In genomic region chr6:85672623-85673022, GRCh38 we compare ENCODE assay signal across 18 cellular contexts. TPM values are rescaled to one million over a fixed set of nuclear protein-coding genes. Genes with fewer than 3 reads are reported as not detected.
A peak's percentile ranks its signal among the peaks of the same experiment; 100 is the strongest.
DNase-seq lines count a peak whose midpoint lies in the region; ATAC-seq and TF ChIP-seq lines count a peak whose summit lies in the region.
"Had no signal": no experiment of that assay in that cellular context is flagged by ENCODE, and none has a peak within 500 bp of the region (broad histone marks: within the 10 kb centered on the region; RNA-seq: fewer than 3 reads in every experiment).

No MANE protein-coding gene starts in this region.

- H3K4me3 Mint-ChIP-seq in CD4-positive, alpha-beta T cell, result no peak overlapping the region
- no peak overlapping the region for H3K4me3 Mint-ChIP-seq in immature natural killer cell
- H3K4me3 Mint-ChIP-seq: dendritic cell treated with granulocyte-macrophage colony-stimulating factor and Interleukin-4, amounts not matched to agents 40 ng/mL and 50 ng/mL, for 4 days; stimulated activated memory B cell treated with anti-CD40 and anti-IgM and Interleukin-4, amounts not matched to agents 10 μg/mL and 1 μg/mL and 100 μg/mL, for 72 hours had no signal

- DNase-seq in CD4-positive, alpha-beta T cell, result no peak
- peak; percentile 23 for DNase-seq in ELR (ENCODE audit: low read depth)
- DNase-seq in immature natural killer cell, result no peak
- no peak for DNase-seq in NOMO-1 (lab: John Stamatoyannopoulos, UW; ENCODE audit: unreplicated experiment in 2 of 2)
- DNase-seq in cardiac septum (ENCODE audit: low spot score), result no peak
- DNase-seq: aorta, MM.1S, NCI-H2171 treated with DMSO at 0.1 percent for 48 hours, right cardiac atrium had no signal

- no peaks in the 10 kb centered on the region for H3K9me3 ChIP-seq in CD4-positive, alpha-beta T cell (ENCODE audit: control insufficient read depth, low read length)
- H3K9me3 ChIP-seq: BLaER1, vagina had no signal

- intact Hi-C loops in CD4-positive, alpha-beta T cell (cut with DNase I, micrococcal nuclease), result loop anchor here (5.0 to 10.0 kb wide), 3 partner anchors 48 to 318 kb away; no protein-coding TSS in a partner anchor
- intact Hi-C loops in cardiac septum (cut with DNase I), result no loop called here

- no peak overlapping the region for H3K27ac ChIP-seq in CD4-positive, alpha-beta T cell (ENCODE audit: low read depth, low read length)
- H3K27ac ChIP-seq: BLaER1, vagina, VCaP had no signal

- H3K27ac Mint-ChIP-seq in CD4-positive, alpha-beta T cell, result peak overlapping the region; percentile 97
- H3K27ac Mint-ChIP-seq in immature natural killer cell, result peak overlapping the region in 4 of 6 donors; percentile 1 to 45 (median 38)
- H3K27ac Mint-ChIP-seq: dendritic cell treated with granulocyte-macrophage colony-stimulating factor and Interleukin-4, amounts not matched to agents 40 ng/mL and 50 ng/mL, for 4 days had no signal

- peaks cover 71% of the 10 kb centered on the region for H3K36me3 Mint-ChIP-seq in CD4-positive, alpha-beta T cell (ENCODE audit: low read depth)
- H3K36me3 Mint-ChIP-seq in immature natural killer cell, result peaks cover 0 to 8% (median 4%) of the 10 kb centered on the region in 3 donors

- H3K4me1 Mint-ChIP-seq in CD4-positive, alpha-beta T cell (ENCODE audit: low read depth), result peaks cover 84% of the 10 kb centered on the region
- H3K4me1 Mint-ChIP-seq in immature natural killer cell, result peaks cover 65 to 88% of the 10 kb centered on the region in 2 donors

- CTCF ChIA-PET in CD4-positive, alpha-beta T cell (lab: Charles Lee), result interaction anchor here (0.6 kb wide), 1 partner anchor 117 kb away, joined by 3 read pairs; no protein-coding TSS in a partner anchor

- no peaks in the 10 kb centered on the region for H3K27me3 Mint-ChIP-seq in CD4-positive, alpha-beta T cell
- peaks cover 0 to 3% (median 0%) of the 10 kb centered on the region in 3 donors for H3K27me3 Mint-ChIP-seq in immature natural killer cell (ENCODE audit: low read depth in 3 of 3)
- H3K27me3 Mint-ChIP-seq: dendritic cell treated with granulocyte-macrophage colony-stimulating factor and Interleukin-4, amounts not matched to agents 40 ng/mL and 50 ng/mL, for 4 days; stimulated activated memory B cell treated with anti-CD40 and anti-IgM and Interleukin-4, amounts not matched to agents 10 μg/mL and 1 μg/mL and 100 μg/mL, for 72 hours had no signal

- TF ChIP-seq CTCF in CD4-positive, alpha-beta T cell (IDR thresholded peaks at IDR 0.05), result no peak

- POLR2A ChIA-PET in CD4-positive, alpha-beta T cell (lab: Charles Lee), result interaction anchor here (5.0 kb wide), 1 partner anchor 30 kb away, joined by 139 read pairs; the partner anchor contains the start of gene SYNCRIP

- no peak for ATAC-seq in CD4-positive, alpha-beta T cell (ENCODE audit: poor library complexity)
- ATAC-seq in HG03196 (IDR thresholded peaks at IDR 0.05; ENCODE audit: unreplicated experiment) (no peak), GM18861 (IDR thresholded peaks at IDR 0.05; ENCODE audit: unreplicated experiment) (no peak)
- ATAC-seq: right cardiac atrium; stimulated activated memory B cell treated with anti-CD40 and anti-IgM and Interleukin-4, amounts not matched to agents 10 μg/mL and 1 μg/mL and 100 μg/mL, for 72 hours had no signal

- no peaks in the 10 kb centered on the region for H3K27me3 ChIP-seq in CD4-positive, alpha-beta T cell (ENCODE audit: control insufficient read depth, insufficient read depth, low read length)
- H3K27me3 ChIP-seq: BLaER1, vagina had no signal

- no peaks in the 10 kb centered on the region for H3K9me3 Mint-ChIP-seq in CD4-positive, alpha-beta T cell
- no peaks in the 10 kb centered on the region for H3K9me3 Mint-ChIP-seq in immature natural killer cell
- H3K9me3 Mint-ChIP-seq: dendritic cell treated with granulocyte-macrophage colony-stimulating factor and Interleukin-4, amounts not matched to agents 40 ng/mL and 50 ng/mL, for 4 days; nephron; stimulated activated memory B cell treated with anti-CD40 and anti-IgM and Interleukin-4, amounts not matched to agents 10 μg/mL and 1 μg/mL and 100 μg/mL, for 72 hours had no signal

TF ChIP-seq in PFSK-1, 5 proteins besides CTCF, POLR2A, EP300 and RAD21:
- TF ChIP-seq TAF1 (IDR thresholded peaks at IDR 0.05; ENCODE audit: borderline replicate concordance, insufficient read depth, low read length) (peak; percentile 34; the same call in 1 of the 2 replicates), FOXP2 (optimal IDR thresholded peaks at IDR 0.05; ENCODE audit: borderline replicate concordance, extremely low read depth, extremely low read length, insufficient read depth) (no peak), SIN3A (IDR thresholded peaks at IDR 0.05; ENCODE audit: borderline replicate concordance, insufficient read depth, low read length) (peak; percentile 21; the same call in 1 of the 2 replicates), REST (IDR thresholded peaks at IDR 0.05; ENCODE audit: insufficient read depth in 1 of 2, low read depth in 2 of 2, low read length in 2 of 2) (no peak), POLR2AphosphoS5 (IDR thresholded peaks at IDR 0.05; ENCODE audit: low read depth, low read length) (no peak)
TF ChIP-seq in PFSK-1: peak in this region for 2.

RNA-seq across cellular contexts. Expression of gene SYNCRIP, which starts 29.9 kb away (rescaled TPM):
- 10 to 100 TPM; 53.2 to 58.3 TPM for total RNA-seq in CD4-positive, alpha-beta T cell
- polyA plus RNA-seq in PFSK-1 (2012; ENCODE audit: insufficient read length, low read depth), result 123 TPM
- polyA plus RNA-seq in immature natural killer cell, result 10 to 100 TPM; 39.1 to 83.6 (median 46.8) TPM
- total RNA-seq in cardiac septum, result 73.1 TPM
